Comparison of ENCODE assay signal across 23 cellular contexts in the genomic region with DNA sequence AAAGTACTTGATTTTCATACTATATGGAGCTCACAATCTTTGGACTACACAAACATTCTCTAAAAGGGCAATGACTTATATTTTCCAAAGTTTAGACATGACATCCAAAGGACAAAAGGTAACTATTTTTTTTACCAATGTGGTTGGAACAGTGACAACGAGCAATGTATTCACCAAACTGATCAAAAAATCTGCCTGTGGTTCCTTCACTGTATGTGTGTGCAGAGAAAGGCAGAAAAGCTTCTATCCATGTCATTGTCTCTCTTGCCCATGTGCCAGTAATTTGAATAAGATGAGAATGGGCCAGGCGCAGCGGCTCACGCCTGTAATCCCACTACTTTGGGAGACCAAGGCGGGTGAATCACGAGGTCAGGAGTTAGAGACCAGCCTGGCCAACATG.
"Had no signal": no experiment of that assay in that cellular context is flagged by ENCODE, and none has a peak within 500 bp of the region (broad histone marks: within the 10 kb centered on the region; RNA-seq: fewer than 3 reads in every experiment).

No MANE protein-coding gene starts in this region.

- H3K27ac ChIP-seq: adrenal gland, ascending aorta, brain microvascular endothelial cell, heart right ventricle, thoracic aorta, vagina had no signal

- DNase-seq: activated CD4-positive, alpha-beta T cell treated with anti-CD3 and anti-CD28 coated beads for 4 hours; activated gamma-delta T cell treated with Interleukin-2 at 50 U/mL for 16 hours; adrenal gland; brain microvascular endothelial cell; caudate nucleus; dermis blood vessel endothelial cell; effector CD8-positive, alpha-beta T cell; erythroblast; foreskin fibroblast; heart right ventricle; left colon; retina; sigmoid colon had no signal

- H3K4me3 ChIP-seq: adrenal gland, ascending aorta, heart right ventricle, sigmoid colon, smooth muscle cell, thoracic aorta, vagina had no signal

- H3K27me3 Mint-ChIP-seq: memory B cell; natural killer cell treated with Interleukin-12 subunit alpha and Interleukin-12 subunit beta and Interleukin-15 and Interleukin-18, amount 100 ng/mL, for 72 hours; progenitor cell of endocrine pancreas; stimulated activated memory B cell treated with anti-CD40 and anti-IgM and Interleukin-4, amounts not matched to agents 10 μg/mL and 1 μg/mL and 100 μg/mL, for 72 hours; type B pancreatic cell had no signal

- H3K27me3 ChIP-seq: adrenal gland, ascending aorta, brain microvascular endothelial cell, heart right ventricle, sigmoid colon, vagina had no signal

- H3K4me3 Mint-ChIP-seq: memory B cell; natural killer cell treated with Interleukin-12 subunit alpha and Interleukin-12 subunit beta and Interleukin-15 and Interleukin-18, amount 100 ng/mL, for 72 hours; stimulated activated memory B cell treated with anti-CD40 and anti-IgM and Interleukin-4, amounts not matched to agents 10 μg/mL and 1 μg/mL and 100 μg/mL, for 72 hours; type B pancreatic cell had no signal

- H3K4me1 Mint-ChIP-seq: memory B cell had no signal

- H3K9me3 ChIP-seq: adrenal gland, ascending aorta, heart right ventricle, sigmoid colon, thoracic aorta, vagina had no signal

- H3K36me3 ChIP-seq: thoracic aorta had no signal

- H3K9me3 Mint-ChIP-seq: memory B cell; natural killer cell treated with Interleukin-12 subunit alpha and Interleukin-12 subunit beta and Interleukin-15 and Interleukin-18, amount 100 ng/mL, for 72 hours; stimulated activated memory B cell treated with anti-CD40 and anti-IgM and Interleukin-4, amounts not matched to agents 10 μg/mL and 1 μg/mL and 100 μg/mL, for 72 hours; type B pancreatic cell had no signal

- H3K27ac Mint-ChIP-seq: memory B cell; natural killer cell treated with Interleukin-12 subunit alpha and Interleukin-12 subunit beta and Interleukin-15 and Interleukin-18, amount 100 ng/mL, for 72 hours; progenitor cell of endocrine pancreas; stimulated activated memory B cell treated with anti-CD40 and anti-IgM and Interleukin-4, amounts not matched to agents 10 μg/mL and 1 μg/mL and 100 μg/mL, for 72 hours; type B pancreatic cell had no signal

- ATAC-seq: left colon; natural killer cell treated with Interleukin-12 subunit alpha and Interleukin-12 subunit beta and Interleukin-15 and Interleukin-18, amount 100 ng/mL, for 72 hours; SK-N-SH treated with all-trans-retinoic acid at 6 μM for 48 hours; stimulated activated memory B cell treated with anti-CD40 and anti-IgM and Interleukin-4, amounts not matched to agents 10 μg/mL and 1 μg/mL and 100 μg/mL, for 72 hours had no signal
